8 cellular contexts compared by ENCODE assay signal in the genomic region with DNA sequence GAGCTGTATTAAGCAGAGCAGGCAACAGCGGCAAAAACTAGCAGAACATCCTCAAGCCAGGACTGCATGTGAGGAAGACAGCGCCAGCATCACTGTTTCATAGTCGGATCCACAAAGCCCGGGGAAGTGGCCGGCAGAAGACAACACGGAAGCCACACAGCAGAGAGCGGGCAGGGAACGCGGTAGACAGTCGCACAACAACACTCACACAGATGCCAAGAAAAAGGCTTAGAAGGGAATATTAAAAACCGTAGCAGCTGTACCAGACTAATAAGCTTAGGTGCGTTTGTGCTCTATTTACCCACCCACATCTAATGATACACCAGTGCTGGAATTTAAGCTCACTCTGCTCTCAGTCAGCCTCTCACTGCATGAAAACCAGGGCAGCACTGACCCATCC. TPM values are rescaled to one million over a fixed set of nuclear protein-coding genes. Genes with fewer than 3 reads are reported as not detected.
DNase-seq lines count a peak whose midpoint lies in the region; ATAC-seq, FAIRE-seq and TF ChIP-seq lines count a peak whose summit lies in the region.

No MANE protein-coding gene starts in this region.

- H3K27me3 ChIP-seq in HCT116 (ENCODE audit: insufficient read depth, low read length) (no peaks in the 10 kb centered on the region), right atrium auricular region (no peaks in the 10 kb centered on the region), sigmoid colon (no peaks in the 10 kb centered on the region), foreskin keratinocyte (peaks cover 37% of the 10 kb centered on the region)

- peaks cover 33 to 41% of the 10 kb centered on the region in 2 experiments for H3K4me1 ChIP-seq in HCT116 (ENCODE audit: control insufficient read depth in 1 of 2, insufficient read depth in 2 of 2, low read length in 2 of 2)
- H3K4me1 ChIP-seq in right atrium auricular region: peaks cover 0 to 18% of the 10 kb centered on the region in 2 donors
- peaks cover 0 to 19% (median 15%) of the 10 kb centered on the region in 4 donors for H3K4me1 ChIP-seq in sigmoid colon
- H3K4me1 ChIP-seq in foreskin keratinocyte: no peaks in the 10 kb centered on the region

- no peak overlapping the region for H2AFZ ChIP-seq in HCT116 (ENCODE audit: low read depth, low read length, poor library complexity, severe bottlenecking)

- no peak for TF ChIP-seq EP300 in sigmoid colon (IDR thresholded peaks at IDR 0.05)

- H3K27me3 Mint-ChIP-seq in activated CD4-positive, alpha-beta memory T cell treated with anti-CD3 and anti-CD28 coated beads, Interleukin-2, amount 10 ng/mL, durations not matched to agents 7 days and 5 days: no peaks in the 10 kb centered on the region

- intact Hi-C loops in HCT116 (cut with micrococcal nuclease) (no loop called here), sigmoid colon (cut with DNase I) (no loop called here)

- WGBS in sigmoid colon, 2 donors: 3 to 11% methylated on average over 12 of the region's 12 CpGs

- H3K79me2 ChIP-seq in HCT116 (ENCODE audit: insufficient read depth, low read length): peaks cover 17% of the 10 kb centered on the region; the same call in 1 of the 2 replicates

- no peaks in the 10 kb centered on the region for H3K36me3 ChIP-seq in HCT116 (ENCODE audit: control insufficient read depth in 1 of 2, insufficient read depth in 2 of 2, low read length in 2 of 2)
- H3K36me3 ChIP-seq in right atrium auricular region: no peaks in the 10 kb centered on the region
- H3K36me3 ChIP-seq in sigmoid colon: no peaks in the 10 kb centered on the region

- RAD21 ChIA-PET in HCT116 (lab: Charles Lee; ENCODE audit: low non-redundant PET in 1 of 2, low total read pairs in 2 of 2, uncharacterized antibody in 2 of 2, unreplicated experiment in 2 of 2): interaction anchor here in 1 of 2 experiments (0.5 kb wide), 1 partner anchor 161 kb away, joined by 3 read pairs; no protein-coding TSS in a partner anchor

- POLR2A ChIA-PET in HCT116 (lab: Charles Lee): no interaction called here
- POLR2A ChIA-PET in activated CD4-positive, alpha-beta memory T cell treated with anti-CD3 and anti-CD28 coated beads, Interleukin-2, amount 10 ng/mL, durations not matched to agents 7 days and 5 days (lab: Charles Lee): interaction anchor here (0.7 to 5.7 kb wide), 6 partner anchors 9 to 140 kb away, joined by 4 to 76 read pairs (median 4); partner anchors contain the start of genes CFAP99, MXD4 and ZFYVE28

- no peak for FAIRE-seq in urothelium cell line (lab: Jason Lieb, UNC)

- H3K27ac Mint-ChIP-seq in activated CD4-positive, alpha-beta memory T cell treated with anti-CD3 and anti-CD28 coated beads, Interleukin-2, amount 10 ng/mL, durations not matched to agents 7 days and 5 days: peak overlapping the region; percentile 51

- H3K4me3 ChIP-seq in HCT116 (replicated peaks in 1 of 2; ENCODE audit: low read depth in 1 of 2, low read length in 2 of 2): no peak overlapping the region
- peak overlapping the region; percentile 12 to 44 for H3K4me3 ChIP-seq in right atrium auricular region
- H3K4me3 ChIP-seq in sigmoid colon: peak overlapping the region in 3 of 4 donors; percentile 14 to 41 (median 41)

- no peaks in the 10 kb centered on the region for H4K20me1 ChIP-seq in HCT116 (ENCODE audit: insufficient read depth)

- H3K4me3 Mint-ChIP-seq in activated CD4-positive, alpha-beta memory T cell treated with anti-CD3 and anti-CD28 coated beads, Interleukin-2, amount 10 ng/mL, durations not matched to agents 7 days and 5 days: peak overlapping the region; percentile 37

- peaks cover 54% of the 10 kb centered on the region for H3K4me1 Mint-ChIP-seq in activated CD4-positive, alpha-beta memory T cell treated with anti-CD3 and anti-CD28 coated beads, Interleukin-2, amount 10 ng/mL, durations not matched to agents 7 days and 5 days

- no peaks in the 10 kb centered on the region for H3K9me2 ChIP-seq in HCT116 (ENCODE audit: insufficient read depth)

- no peak overlapping the region for H3K27ac ChIP-seq in HCT116 (ENCODE audit: low read depth, low read length)
- no peak overlapping the region for H3K27ac ChIP-seq in right atrium auricular region
- H3K27ac ChIP-seq in sigmoid colon: peak overlapping the region in 1 of 4 donors; percentile 4
- no peak overlapping the region for H3K27ac ChIP-seq in foreskin keratinocyte

- peak overlapping the region; percentile 51 for H3K4me2 ChIP-seq in HCT116 (ENCODE audit: low read length)

- no peak overlapping the region for H3K9ac ChIP-seq in HCT116 (ENCODE audit: low read length)

- TF ChIP-seq RAD21 in HCT116 (IDR thresholded peaks at IDR 0.05; ENCODE audit: low read depth): no peak

- TF ChIP-seq CTCF in HCT116 (IDR thresholded peaks at IDR 0.05 in 2 of 3, conservative IDR thresholded peaks at IDR 0.05 in 1 of 3; ENCODE audit: borderline replicate concordance in 1 of 3, insufficient read depth in 1 of 3, low read depth in 2 of 3, low read length in 2 of 3) (no peak), right atrium auricular region (IDR thresholded peaks at IDR 0.05) (no peak), sigmoid colon (IDR thresholded peaks at IDR 0.05) (no peak), foreskin keratinocyte (conservative IDR thresholded peaks at IDR 0.05) (no peak)

- no TSS peak for BruUV-seq in HCT116 (replicated peaks; lab: Mats Ljungman, UMichigan)

- TF ChIP-seq POLR2A in HCT116 (IDR thresholded peaks at IDR 0.05; ENCODE audit: borderline replicate concordance, extremely low read depth, insufficient read depth, insufficient read length) (no peak), sigmoid colon (IDR thresholded peaks at IDR 0.05) (no peak)

- H3K9me3 Mint-ChIP-seq in activated CD4-positive, alpha-beta memory T cell treated with anti-CD3 and anti-CD28 coated beads, Interleukin-2, amount 10 ng/mL, durations not matched to agents 7 days and 5 days: no peaks in the 10 kb centered on the region

- peaks cover 9% of the 10 kb centered on the region for H3K36me3 Mint-ChIP-seq in activated CD4-positive, alpha-beta memory T cell treated with anti-CD3 and anti-CD28 coated beads, Interleukin-2, amount 10 ng/mL, durations not matched to agents 7 days and 5 days (ENCODE audit: low read depth)

- CTCF ChIA-PET in HCT116 (lab: Charles Lee): interaction anchor here (1.3 kb wide), 1 partner anchor 11 kb away, joined by 4 read pairs; no protein-coding TSS in a partner anchor
- CTCF ChIA-PET in activated CD4-positive, alpha-beta memory T cell treated with anti-CD3 and anti-CD28 coated beads, Interleukin-2, amount 10 ng/mL, durations not matched to agents 7 days and 5 days (lab: Charles Lee): interaction anchor here (0.7 to 5.2 kb wide), 8 partner anchors 10 to 182 kb away, joined by 3 to 36 read pairs (median 4); partner anchors contain the start of genes CFAP99 and ZFYVE28

- ATAC-seq in HCT116 (no peak), HG03139 (IDR thresholded peaks at IDR 0.05; ENCODE audit: unreplicated experiment) (no peak), foreskin keratinocyte (no peak)

- H3K9me3 ChIP-seq in HCT116 (ENCODE audit: control insufficient read depth in 1 of 2, insufficient read depth in 1 of 2, low read depth in 1 of 2, low read length in 2 of 2) (no peaks in the 10 kb centered on the region), right atrium auricular region (no peaks in the 10 kb centered on the region), sigmoid colon (no peaks in the 10 kb centered on the region)

- DNase-seq in HCT116 (ENCODE audit: low read depth, low spot score): no peak
- DNase-seq in activated CD4-positive, alpha-beta memory T cell treated with anti-CD3 and anti-CD28 coated beads, Interleukin-2, amount 10 ng/mL, durations not matched to agents 7 days and 5 days: peak; percentile 26
- no peak for DNase-seq in right atrium auricular region (ENCODE audit: low spot score)
- no peak for DNase-seq in sigmoid colon
- no peak for DNase-seq in urothelium cell line (ENCODE audit: low spot score)
- DNase-seq in foreskin keratinocyte: no peak
- no peak for DNase-seq in stimulated activated CD4-positive, alpha-beta T cell treated with anti-CD3 and anti-CD28 coated beads, Interleukin-4, amount 100 ng/mL, for 4 hours

TF ChIP-seq in HCT116, 20 proteins besides CTCF, POLR2A, EP300 and RAD21 (continues in another document):
- no peak for TF ChIP-seq MAX (IDR thresholded peaks at IDR 0.05)
- TF ChIP-seq EGR1 (IDR thresholded peaks at IDR 0.05; ENCODE audit: low read depth): no peak
- no peak for TF ChIP-seq ATF3 (IDR thresholded peaks at IDR 0.05)
- TF ChIP-seq ELF1 (IDR thresholded peaks at IDR 0.05; ENCODE audit: borderline replicate concordance, low read depth): no peak
- no peak for TF ChIP-seq EZH2 (IDR thresholded peaks at IDR 0.05)
- no peak for TF ChIP-seq POLR2AphosphoS5 (IDR thresholded peaks at IDR 0.05; ENCODE audit: low read depth, low read length)

RNA-seq across cellular contexts. Expression of gene ZFYVE28, which starts 16.0 kb away (rescaled TPM):
- total RNA-seq in HCT116 (2021; ENCODE audit: unreplicated experiment) (19.2 TPM), right atrium auricular region (1 to 10 TPM; 3.4 to 6.0 TPM), sigmoid colon (10 to 100 TPM in 1 of 4 donors, 1 to 10 TPM in 3; 3.1 to 13.0 (median 3.9) TPM), foreskin keratinocyte (0.51 and 0.95 TPM in 2 replicates)
- 13.6 and 15.5 TPM in 2 replicates for polyA plus RNA-seq in HCT116 (2012)
- total RNA-seq in activated CD4-positive, alpha-beta memory T cell treated with anti-CD3 and anti-CD28 coated beads, Interleukin-2, amount 10 ng/mL, durations not matched to agents 7 days and 5 days: 10 to 100 TPM; 38.9 to 40.1 TPM
- polyA plus RNA-seq in sigmoid colon (10 to 100 TPM; 15.0 to 24.1 (median 20.4) TPM), foreskin keratinocyte (0.73 and 1.0 TPM in 2 replicates)

RNA-seq across cellular contexts. Expression of gene CFAP99, which starts 16.3 kb away (rescaled TPM):
- 0.42 TPM for total RNA-seq in HCT116 (2021; ENCODE audit: unreplicated experiment)
- 0.16 and 0.35 TPM in 2 replicates for polyA plus RNA-seq in HCT116 (2012)
- total RNA-seq in activated CD4-positive, alpha-beta memory T cell treated with anti-CD3 and anti-CD28 coated beads, Interleukin-2, amount 10 ng/mL, durations not matched to agents 7 days and 5 days: under 1 TPM; 0.08 TPM
- not detected for total RNA-seq in right atrium auricular region
- total RNA-seq in sigmoid colon: not detected
- polyA plus RNA-seq in sigmoid colon: under 1 TPM in 1 of 3 donors, not detected in 2; 0.58 TPM
- total RNA-seq in foreskin keratinocyte: not detected in 2 replicates
- not detected in 2 replicates for polyA plus RNA-seq in foreskin keratinocyte

Comparison
In these comparisons a context has a peak if more than half of its experiments do, and no peak if none do; other contexts are left out.
1. H3K4me3 ChIP-seq: peak in right atrium auricular region (2 of 2) and sigmoid colon (3 of 4); none in HCT116 (0 of 2).